Comparison of ENCODE assay signal across 19 cellular contexts in the genomic region with DNA sequence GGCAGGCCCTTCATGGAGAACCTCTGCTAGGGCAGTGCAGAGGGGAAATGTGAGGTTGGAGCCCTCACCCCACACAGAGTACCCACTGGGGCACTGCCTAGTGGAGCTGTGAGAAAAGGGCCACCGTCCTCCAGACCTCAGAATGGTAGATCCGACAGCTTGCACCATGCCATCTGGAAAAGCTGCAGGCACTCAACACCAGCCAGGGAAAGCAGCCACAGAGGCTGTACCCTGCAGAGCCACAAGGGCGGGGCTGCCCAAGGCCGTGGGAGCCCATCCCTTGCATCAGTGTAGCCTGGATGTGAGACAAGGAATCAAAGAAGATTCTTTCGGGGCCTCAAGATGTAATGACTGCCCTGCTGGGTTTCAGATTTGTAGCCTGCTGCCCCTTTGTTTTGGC. TPM values are rescaled to one million over a fixed set of nuclear protein-coding genes. Genes with fewer than 3 reads are reported as not detected.
DNase-seq lines count a peak whose midpoint lies in the region; ATAC-seq and TF ChIP-seq lines count a peak whose summit lies in the region.
"Had no signal": no experiment of that assay in that cellular context is flagged by ENCODE, and none has a peak within 500 bp of the region (broad histone marks: within the 10 kb centered on the region; RNA-seq: fewer than 3 reads in every experiment).

No MANE protein-coding gene starts in this region.

- H2AK5ac ChIP-seq in H9 (ENCODE audit: insufficient read length, low read length): no peak overlapping the region

- H3K14ac ChIP-seq in H9 (ENCODE audit: insufficient read depth, low read length): no peak overlapping the region

- no peak overlapping the region for H3K23ac ChIP-seq in H9 (ENCODE audit: insufficient read length, low read depth, low read length)

- DNase-seq in H9 (no peak), NCI-H1694 (lab: John Stamatoyannopoulos, UW) (peak; percentile 56), cerebellum (ENCODE audit: low spot score) (peak; percentile 31), neural crest cell (ENCODE audit: low read depth, low spot score) (no peak), HuH-7 (ENCODE audit: low spot score) (no peak), GM03348 (ENCODE audit: low spot score) (no peak)
- DNase-seq: BE2C; CD4-positive, alpha-beta memory T cell; MM.1S; NCI-H1105 treated with DMSO at 0.1 percent for 48 hours; NCI-H1930; NCI-H2171 treated with DMSO at 0.1 percent for 48 hours; NCI-H774; SHP77 treated with DMSO at 0.1 percent for 48 hours had no signal

- TF ChIP-seq CTCF in H9 (conservative IDR thresholded peaks at IDR 0.05) (peak; percentile 34; the same call in 2 of the 3 replicates), neural crest cell (conservative IDR thresholded peaks at IDR 0.05) (no peak)

- no peak overlapping the region for H2AFZ ChIP-seq in H9 (ENCODE audit: low read length)

- H3K18ac ChIP-seq in H9 (ENCODE audit: insufficient read length, low read depth, low read length): no peak overlapping the region

- no peak for ATAC-seq in HG03045 (IDR thresholded peaks at IDR 0.05; ENCODE audit: unreplicated experiment)
- ATAC-seq: Panc1 had no signal

- H3K4me1 Mint-ChIP-seq in H9: peaks cover 0 to 6% of the 10 kb centered on the region in 2 experiments; a peak in 3 of 4 replicates
- H3K4me1 Mint-ChIP-seq in neural crest cell: no peaks in the 10 kb centered on the region

- no peak overlapping the region for H3K56ac ChIP-seq in H9 (ENCODE audit: insufficient read length, low read depth, low read length)

- H3K4ac ChIP-seq in H9 (ENCODE audit: low read depth, low read length): no peak overlapping the region

- H3K27ac ChIP-seq in H9 (ENCODE audit: insufficient read length, low read depth, low read length): no peak overlapping the region
- H3K27ac ChIP-seq: HL-60, KMS-11 had no signal

- H4K5ac ChIP-seq in H9 (ENCODE audit: insufficient read length, low read depth, low read length): no peak overlapping the region

- no peaks in the 10 kb centered on the region for H3K79me1 ChIP-seq in H9 (ENCODE audit: insufficient read depth, low read depth, low read length, poor library complexity, severe bottlenecking)

- H3K23me2 ChIP-seq in H9 (ENCODE audit: insufficient read length, low read depth, low read length, poor library complexity, severe bottlenecking): no peaks in the 10 kb centered on the region

- no peak overlapping the region for H2BK20ac ChIP-seq in H9 (ENCODE audit: low read depth, low read length, poor library complexity, severe bottlenecking)

- H3K9me3 ChIP-seq in H9 (ENCODE audit: control insufficient read depth, low read depth, low read length): no peaks in the 10 kb centered on the region
- H3K9me3 ChIP-seq: BE2C, HAP-1 had no signal

- H3K27ac Mint-ChIP-seq in H9 (no peak overlapping the region; a peak in 1 of 7 replicates), neural crest cell (ENCODE audit: unreplicated experiment) (peak overlapping the region; percentile 39)

- no peak overlapping the region for H4K8ac ChIP-seq in H9 (replicated peaks; ENCODE audit: insufficient read length, low read depth, low read length)

- H2BK120ac ChIP-seq in H9 (ENCODE audit: low read depth, low read length, poor library complexity, severe bottlenecking): no peak overlapping the region

- H3K27me3 ChIP-seq in H9 (ENCODE audit: insufficient read depth, low read length): no peaks in the 10 kb centered on the region
- H3K27me3 ChIP-seq: BE2C had no signal

- peaks cover 2% of the 10 kb centered on the region for H4K20me1 ChIP-seq in H9 (ENCODE audit: control insufficient read depth, insufficient read depth, insufficient read length)

- no peaks in the 10 kb centered on the region for H3K79me2 ChIP-seq in H9 (ENCODE audit: insufficient read depth, low read length)

- H3T11ph ChIP-seq in H9 (ENCODE audit: low read length): no peak overlapping the region

- no peak overlapping the region for H3K9ac ChIP-seq in H9 (ENCODE audit: extremely low read depth, insufficient read length, low read length)
- H3K9ac ChIP-seq: KMS-11 had no signal

- no peak overlapping the region for H2BK12ac ChIP-seq in H9 (ENCODE audit: insufficient read length, low read depth, low read length)

- H3K27me3 Mint-ChIP-seq in H9 (ENCODE audit: low read depth) (no peaks in the 10 kb centered on the region), neural crest cell (ENCODE audit: low read depth) (no peaks in the 10 kb centered on the region)
- H3K27me3 Mint-ChIP-seq: CD4-positive, alpha-beta memory T cell had no signal

- H3K4me2 ChIP-seq in H9 (ENCODE audit: insufficient read depth, insufficient read length, low read length): no peak overlapping the region
- H3K4me2 ChIP-seq: KMS-11 had no signal

- peaks cover 56 to 98% (median 75%) of the 10 kb centered on the region in 3 experiments; a peak in 6 of 7 replicates for H3K36me3 Mint-ChIP-seq in H9 (ENCODE audit: insufficient read depth in 1 of 3, low read depth in 3 of 3)
- peaks cover 14% of the 10 kb centered on the region for H3K36me3 Mint-ChIP-seq in neural crest cell (ENCODE audit: low read depth)

- H3K9me3 Mint-ChIP-seq in H9 (no peaks in the 10 kb centered on the region), neural crest cell (no peaks in the 10 kb centered on the region)
- H3K9me3 Mint-ChIP-seq: CD4-positive, alpha-beta memory T cell had no signal

- no peak overlapping the region for H4K91ac ChIP-seq in H9 (ENCODE audit: insufficient read length, low read depth, low read length)

- H3K4me3 Mint-ChIP-seq in H9: no peak overlapping the region
- H3K4me3 Mint-ChIP-seq in neural crest cell: no peak overlapping the region
- H3K4me3 Mint-ChIP-seq: CD4-positive, alpha-beta memory T cell had no signal

- H3K4me1 ChIP-seq in H9 (ENCODE audit: insufficient read depth, low read length): no peaks in the 10 kb centered on the region
- H3K4me1 ChIP-seq: HAP-1 had no signal

- no CpG with 5 or more reads among the region's 5 CpGs for WGBS in H9 (ENCODE audit: extremely low coverage, insufficient read length, low lambda C conversion rate)

- H2BK15ac ChIP-seq in H9 (ENCODE audit: low read depth, low read length): no peak overlapping the region

- H2BK5ac ChIP-seq in H9 (ENCODE audit: insufficient read length, low read length): no peak overlapping the region

RNA-seq across cellular contexts. Expression of a gene that starts 16.5 kb away (rescaled TPM):
- total RNA-seq in H9 (2021) (32.7 and 37.6 TPM in 2 replicates), cerebellum (11.6 TPM), neural crest cell (14.5 and 17.2 TPM in 2 replicates)

RNA-seq across cellular contexts. Expression of a gene that starts 25.3 kb away (rescaled TPM):
- total RNA-seq in H9 (2021): 67.4 and 70.5 TPM in 2 replicates
- total RNA-seq in cerebellum: 44.2 TPM
- total RNA-seq in neural crest cell: 77.3 and 80.1 TPM in 2 replicates

RNA-seq across cellular contexts. Expression of a gene that starts 25.4 kb away (rescaled TPM):
- total RNA-seq in H9 (2021) (40.6 and 42.6 TPM in 2 replicates), cerebellum (7.0 TPM), neural crest cell (27.6 and 32.6 TPM in 2 replicates)

Comparison
In these comparisons a context has a peak if more than half of its experiments do, and no peak if none do; other contexts are left out.
1. DNase-seq: peak in NCI-H1694 (single experiment) and cerebellum (single experiment); none in H9 (single experiment), neural crest cell (single experiment), HuH-7 (single experiment) and GM03348 (single experiment).